Comparison of ENCODE assay signal across 15 cellular contexts in genomic region chr3:187943677-187944390, GRCh38.
DNase-seq lines count a peak whose midpoint lies in the region; ATAC-seq and TF ChIP-seq lines count a peak whose summit lies in the region.
"Had no signal": no experiment of that assay in that cellular context is flagged by ENCODE, and none has a peak within 500 bp of the region (broad histone marks: within the 10 kb centered on the region; RNA-seq: fewer than 3 reads in every experiment).

No MANE protein-coding gene starts in this region.

- TF ChIP-seq EP300 in SK-N-SH (IDR thresholded peaks at IDR 0.05; ENCODE audit: borderline replicate concordance in 1 of 2, low read depth in 1 of 2, low read length in 1 of 2) = no peak

- no peak overlapping the region for H2AFZ ChIP-seq in SK-N-SH (ENCODE audit: low read depth)

- H3K4me1 Mint-ChIP-seq in activated CD4-positive, alpha-beta memory T cell treated with anti-CD3 and anti-CD28 coated beads for 36 hours (ENCODE audit: low read depth) = no peaks in the 10 kb centered on the region

- no peak for TF ChIP-seq RAD21 in SK-N-SH (IDR thresholded peaks at IDR 0.05; ENCODE audit: low read length)

- H3K4me3 Mint-ChIP-seq in activated CD4-positive, alpha-beta memory T cell treated with anti-CD3 and anti-CD28 coated beads for 36 hours = no peak overlapping the region
- H3K4me3 Mint-ChIP-seq: activated naive CD8-positive, alpha-beta T cell treated with anti-CD3 and anti-CD28 coated beads, Interleukin-2, amount 10 ng/mL, durations not matched to agents 7 days and 5 days; IgD-negative memory B cell had no signal

- H3K27me3 Mint-ChIP-seq in activated CD4-positive, alpha-beta memory T cell treated with anti-CD3 and anti-CD28 coated beads for 36 hours = no peaks in the 10 kb centered on the region
- H3K27me3 Mint-ChIP-seq: activated naive CD8-positive, alpha-beta T cell treated with anti-CD3 and anti-CD28 coated beads, Interleukin-2, amount 10 ng/mL, durations not matched to agents 7 days and 5 days had no signal

- H3K36me3 ChIP-seq in SK-N-SH (replicated peaks in 1 of 2; ENCODE audit: control insufficient read depth in 1 of 2, insufficient read depth in 2 of 2, low read length in 1 of 2) (no peaks in the 10 kb centered on the region), RWPE2 (ENCODE audit: low read depth) (no peaks in the 10 kb centered on the region), upper lobe of right lung (no peaks in the 10 kb centered on the region)
- H3K36me3 ChIP-seq: transverse colon had no signal

- no peak overlapping the region for H3K4me2 ChIP-seq in SK-N-SH

- H3K4me1 ChIP-seq in SK-N-SH (ENCODE audit: control insufficient read depth in 1 of 2, insufficient read depth in 2 of 2, low read depth in 1 of 2, low read length in 1 of 2) (0 out of 4 replicates have a peak, but pooled peaks cover 0 to 9% of the 10 kb centered on the region in 2 experiments), RWPE2 (ENCODE audit: insufficient read depth, poor library complexity, severe bottlenecking) (peaks cover 13% of the 10 kb centered on the region), upper lobe of right lung (no peaks in the 10 kb centered on the region)
- H3K4me1 ChIP-seq: transverse colon had no signal

- H3K36me3 Mint-ChIP-seq in activated CD4-positive, alpha-beta memory T cell treated with anti-CD3 and anti-CD28 coated beads for 36 hours = no peaks in the 10 kb centered on the region
- H3K36me3 Mint-ChIP-seq: IgD-negative memory B cell had no signal

- POLR2A ChIA-PET in SK-N-SH (lab: Yijun Ruan, JAX) = no interaction called here
- POLR2A ChIA-PET in activated CD4-positive, alpha-beta memory T cell treated with anti-CD3 and anti-CD28 coated beads for 36 hours (lab: Charles Lee) = no interaction called here

- peak; percentile 33; the same call in 2 of the 3 replicates for ATAC-seq in SK-N-SH treated with all-trans-retinoic acid at 6 μM for 48 hours
- peak; percentile 81 for ATAC-seq in RWPE2 (ENCODE audit: low read depth)
- peak; percentile 52 for ATAC-seq in upper lobe of right lung
- no peak for ATAC-seq in HG03095 (IDR thresholded peaks at IDR 0.05; ENCODE audit: unreplicated experiment)
- ATAC-seq in left ventricle myocardium superior = no peak

- H3K27ac ChIP-seq in SK-N-SH (ENCODE audit: low read depth in 2 of 2, low read length in 1 of 2) = no peak overlapping the region
- peak overlapping the region; percentile 2 for H3K27ac ChIP-seq in RWPE2 (ENCODE audit: poor library complexity, severe bottlenecking)
- no peak overlapping the region for H3K27ac ChIP-seq in upper lobe of right lung
- H3K27ac ChIP-seq: coronary artery, transverse colon had no signal

- H3K27ac Mint-ChIP-seq in activated CD4-positive, alpha-beta memory T cell treated with anti-CD3 and anti-CD28 coated beads for 36 hours = no peak overlapping the region
- H3K27ac Mint-ChIP-seq: activated naive CD8-positive, alpha-beta T cell treated with anti-CD3 and anti-CD28 coated beads, Interleukin-2, amount 10 ng/mL, durations not matched to agents 7 days and 5 days; IgD-negative memory B cell had no signal

- H3F3A ChIP-seq in SK-N-SH (replicated peaks; ENCODE audit: insufficient read depth) = no peaks in the 10 kb centered on the region

- CTCF ChIA-PET in SK-N-SH (lab: Yijun Ruan, JAX) = no interaction called here
- CTCF ChIA-PET in activated CD4-positive, alpha-beta memory T cell treated with anti-CD3 and anti-CD28 coated beads for 36 hours (lab: Charles Lee) = interaction anchor here (0.9 kb wide), 1 partner anchor 1011 kb away, joined by 3 read pairs; no protein-coding TSS in a partner anchor

- H4K20me1 ChIP-seq in SK-N-SH (ENCODE audit: insufficient read depth) = no peaks in the 10 kb centered on the region

- intact Hi-C loops in upper lobe of right lung (cut with DNase I) (no loop called here), left ventricle myocardium superior (cut with micrococcal nuclease) (no loop called here)
- intact Hi-C loops in activated CD4-positive, alpha-beta memory T cell treated with anti-CD3 and anti-CD28 coated beads for 36 hours (cut with micrococcal nuclease) = no loop called here

- no peak overlapping the region for H3K9ac ChIP-seq in SK-N-SH

- no peaks in the 10 kb centered on the region for H3K9me2 ChIP-seq in SK-N-SH

- no peaks in the 10 kb centered on the region for H3K79me2 ChIP-seq in SK-N-SH (ENCODE audit: insufficient read depth)

- H3K9me3 ChIP-seq in SK-N-SH (no peaks in the 10 kb centered on the region), RWPE2 (ENCODE audit: severe bottlenecking) (no peaks in the 10 kb centered on the region), upper lobe of right lung (no peaks in the 10 kb centered on the region)
- H3K9me3 ChIP-seq: transverse colon had no signal

- TF ChIP-seq CTCF in SK-N-SH (IDR thresholded peaks at IDR 0.05) = no peak
- no peak for TF ChIP-seq CTCF in RWPE2 (IDR thresholded peaks at IDR 0.05; ENCODE audit: poor library complexity, severe bottlenecking)
- no peak for TF ChIP-seq CTCF in upper lobe of right lung (IDR thresholded peaks at IDR 0.05)

- WGBS in SK-N-SH (ENCODE audit: low lambda C conversion rate) = 20% methylated on average over 7 of the region's 7 CpGs

- H3K9me3 Mint-ChIP-seq in activated CD4-positive, alpha-beta memory T cell treated with anti-CD3 and anti-CD28 coated beads for 36 hours = no peaks in the 10 kb centered on the region
- H3K9me3 Mint-ChIP-seq: IgD-negative memory B cell had no signal

- H3K27me3 ChIP-seq in SK-N-SH (ENCODE audit: insufficient read depth) (no peaks in the 10 kb centered on the region), RWPE2 (ENCODE audit: insufficient read depth, poor library complexity, severe bottlenecking) (no peaks in the 10 kb centered on the region), upper lobe of right lung (no peaks in the 10 kb centered on the region)
- H3K27me3 ChIP-seq: transverse colon had no signal

- DNase-seq in SK-N-SH (no peak), RWPE2 (ENCODE audit: low spot score) (no peak), fibroblast of peridontal ligament (ENCODE audit: extremely low read depth) (peak; percentile 60), upper lobe of right lung (no peak), left ventricle myocardium superior (no peak)
- no peak for DNase-seq in activated CD4-positive, alpha-beta memory T cell treated with anti-CD3 and anti-CD28 coated beads for 36 hours
- DNase-seq: activated CD4-positive, CD25-positive, alpha-beta regulatory T cell; activated naive CD8-positive, alpha-beta T cell treated with anti-CD3 and anti-CD28 coated beads, Interleukin-2, amount 10 ng/mL, durations not matched to agents 7 days and 5 days; foreskin melanocyte; SW 1271; transverse colon had no signal

- H3K4me3 ChIP-seq in SK-N-SH (ENCODE audit: low read depth in 2 of 2, low read length in 1 of 2) (no peak overlapping the region), RWPE2 (ENCODE audit: severe bottlenecking) (no peak overlapping the region), upper lobe of right lung (no peak overlapping the region)
- H3K4me3 ChIP-seq: coronary artery, transverse colon had no signal

TF ChIP-seq in SK-N-SH treated with all-trans-retinoic acid at 6 μM for 48 hours, 23 proteins besides CTCF, POLR2A, EP300 and RAD21 (continues in another document):
- TF ChIP-seq OSR1 (CRISPR knock-in tag; IDR thresholded peaks at IDR 0.05) (no peak), ESRRG (CRISPR knock-in tag; IDR thresholded peaks at IDR 0.05) (no peak), ZNF565 (CRISPR knock-in tag; conservative IDR thresholded peaks at IDR 0.05; ENCODE audit: low read depth) (no peak), RARB (CRISPR knock-in tag; IDR thresholded peaks at IDR 0.05) (no peak), ZFP3 (CRISPR knock-in tag; IDR thresholded peaks at IDR 0.05) (no peak), ZNF70 (CRISPR knock-in tag; IDR thresholded peaks at IDR 0.05) (no peak), SNAI2 (CRISPR knock-in tag; IDR thresholded peaks at IDR 0.05) (no peak), ZFP30 (CRISPR knock-in tag; IDR thresholded peaks at IDR 0.05) (no peak), ARNTL (CRISPR knock-in tag; IDR thresholded peaks at IDR 0.05; ENCODE audit: borderline replicate concordance, low read depth) (no peak)

TF ChIP-seq in SK-N-SH, 30 proteins besides CTCF, POLR2A, EP300 and RAD21:
- TF ChIP-seq REST (IDR thresholded peaks at IDR 0.05; ENCODE audit: low read depth, low read length) (no peak), SIN3A (IDR thresholded peaks at IDR 0.05; ENCODE audit: borderline replicate concordance, low read depth, low read length) (no peak), NRF1 (IDR thresholded peaks at IDR 0.05; ENCODE audit: low read depth, low read length) (no peak), NFIC (IDR thresholded peaks at IDR 0.05; ENCODE audit: borderline replicate concordance) (no peak), TAF1 (IDR thresholded peaks at IDR 0.05; ENCODE audit: borderline replicate concordance, low read depth, low read length) (no peak)

Comparison
In these comparisons a context has a peak if more than half of its experiments do, and no peak if none do; other contexts are left out.
1. ATAC-seq: peak in SK-N-SH treated with all-trans-retinoic acid at 6 μM for 48 hours (single experiment), RWPE2 (single experiment) and upper lobe of right lung (single experiment); none in HG03095 (single experiment) and left ventricle myocardium superior (single experiment).